10 cellular contexts compared by ENCODE assay signal in genomic region chr21:25701529-25701928, GRCh38.
"Had no signal": no experiment of that assay in that cellular context is flagged by ENCODE, and none has a peak within 500 bp of the region (broad histone marks: within the 10 kb centered on the region; RNA-seq: fewer than 3 reads in every experiment).

No MANE protein-coding gene starts in this region.

- DNase-seq: activated CD4-positive, alpha-beta T cell treated with anti-CD3 and anti-CD28 coated beads, Interleukin-2, amount 50 U/mL, for 4 hours; amniotic stem cell; effector CD4-positive, alpha-beta T cell; left lung; naive thymus-derived CD4-positive, alpha-beta T cell; right cardiac atrium had no signal

- H3K79me2 ChIP-seq: hepatocyte had no signal

- H3K27ac ChIP-seq: hepatocyte, neural progenitor cell, prostate gland had no signal

- H3K27me3 ChIP-seq: hepatocyte, left lung, neural progenitor cell had no signal

- ATAC-seq: esophagus mucosa; left lung; naive thymus-derived CD4-positive, alpha-beta T cell; right cardiac atrium had no signal

- H3K9ac ChIP-seq: neural progenitor cell had no signal

- H3K9me3 ChIP-seq: left lung, prostate gland had no signal

- H3K36me3 ChIP-seq: left lung, neural progenitor cell, prostate gland had no signal

- H3K4me1 ChIP-seq: left lung, neural progenitor cell, prostate gland had no signal

- H2AFZ ChIP-seq: hepatocyte, neural progenitor cell had no signal

- H3K4me3 ChIP-seq: hepatocyte, left lung, neural progenitor cell, prostate gland had no signal

- H3K4me2 ChIP-seq: hepatocyte, neural progenitor cell had no signal
